ENCODE assay signal across 15 cellular contexts in genomic region chr5:77224672-77225355, GRCh38. TPM values are rescaled to one million over a fixed set of nuclear protein-coding genes. Genes with fewer than 3 reads are reported as not detected.
A peak's percentile ranks its signal among the peaks of the same experiment; 100 is the strongest.
DNase-seq lines count a peak whose midpoint lies in the region; ATAC-seq lines count a peak whose summit lies in the region.
"Had no signal": no experiment of that assay in that cellular context is flagged by ENCODE, and none has a peak within 500 bp of the region (broad histone marks: within the 10 kb centered on the region; RNA-seq: fewer than 3 reads in every experiment).

No MANE protein-coding gene starts in this region.

- no peak overlapping the region for H3K9ac ChIP-seq in adipocyte (ENCODE audit: low read length)

- H3K9me3 ChIP-seq in adipocyte (ENCODE audit: control insufficient read depth, low read length): no peaks in the 10 kb centered on the region

- peak; percentile 73 for DNase-seq in A172 (ENCODE audit: low spot score)
- peak; percentile 23 for DNase-seq in GM04504 (ENCODE audit: low read depth)
- DNase-seq in adipocyte (ENCODE audit: low read depth): peak; percentile 16
- peak; percentile 76 for DNase-seq in islet precursor cell
- DNase-seq in stimulated activated CD4-positive, alpha-beta T cell treated with anti-CD3 and anti-CD28 coated beads, Interleukin-12 subunit alpha, Interleukin-12 subunit beta, amount 100 ng/mL, for 4 hours: no peak
- no peak for DNase-seq in stimulated activated CD4-positive, alpha-beta T cell treated with anti-CD3 and anti-CD28 coated beads, Interleukin-4, amount 100 ng/mL, for 24 hours
- DNase-seq: activated CD4-positive, alpha-beta T cell treated with anti-CD3 and anti-CD28 coated beads for 1 hour; cerebellar nuclear complex; head of caudate nucleus; natural killer cell; NCI-H510A treated with DMSO at 0.1 percent for 48 hours; right cardiac atrium; stimulated activated naive B cell treated with anti-CD40 and anti-IgM and Interleukin-4, amounts not matched to agents 10 μg/mL and 1 μg/mL and 100 μg/mL, for 72 hours had no signal

- ATAC-seq in HG02884 (IDR thresholded peaks at IDR 0.05; ENCODE audit: unreplicated experiment) (no peak), HG03196 (IDR thresholded peaks at IDR 0.05; ENCODE audit: unreplicated experiment) (no peak)
- ATAC-seq: natural killer cell; right cardiac atrium; stimulated activated naive B cell treated with anti-CD40 and anti-IgM and Interleukin-4, amounts not matched to agents 10 μg/mL and 1 μg/mL and 100 μg/mL, for 72 hours had no signal

- H3K36me3 ChIP-seq in adipocyte (ENCODE audit: control insufficient read depth, insufficient read depth, low read length, severe bottlenecking): no peaks in the 10 kb centered on the region

- peaks cover 5% of the 10 kb centered on the region for H3K4me1 ChIP-seq in adipocyte (ENCODE audit: control insufficient read depth, insufficient read depth, low read length)

- peaks cover 20% of the 10 kb centered on the region for H3K27me3 ChIP-seq in adipocyte (replicated peaks; ENCODE audit: control insufficient read depth, insufficient read depth, low read length)

- H3K4me3 ChIP-seq in adipocyte (ENCODE audit: low read length): no peak overlapping the region

RNA-seq across cellular contexts. Expression of gene PDE8B, which starts 14.3 kb away (rescaled TPM):
- total RNA-seq in A172 (2014; rRNA removed; shearing (Covaris generic)): 0.05 TPM in 1 of 2 replicates, not detected in the other

Comparison
In these comparisons a context has a peak if more than half of its experiments do, and no peak if none do; other contexts are left out.
1. DNase-seq: peak in A172 (single experiment), GM04504 (single experiment), adipocyte (single experiment) and islet precursor cell (single experiment); none in stimulated activated CD4-positive, alpha-beta T cell treated with anti-CD3 and anti-CD28 coated beads, Interleukin-12 subunit alpha, Interleukin-12 subunit beta, amount 100 ng/mL, for 4 hours (single experiment) and stimulated activated CD4-positive, alpha-beta T cell treated with anti-CD3 and anti-CD28 coated beads, Interleukin-4, amount 100 ng/mL, for 24 hours (single experiment).